In genomic region chr2:131063501-131064283, GRCh38 we compare ENCODE assay signal across 28 cellular contexts. TPM values are rescaled to one million over a fixed set of nuclear protein-coding genes. Genes with fewer than 3 reads are reported as not detected.
A peak's percentile ranks its signal among the peaks of the same experiment; 100 is the strongest.
DNase-seq lines count a peak whose midpoint lies in the region; ATAC-seq and TF ChIP-seq lines count a peak whose summit lies in the region.
"Had no signal": no experiment of that assay in that cellular context is flagged by ENCODE, and none has a peak within 500 bp of the region (broad histone marks: within the 10 kb centered on the region; RNA-seq: fewer than 3 reads in every experiment).

No MANE protein-coding gene starts in this region.

- H3K27ac Mint-ChIP-seq in activated naive CD8-positive, alpha-beta T cell treated with anti-CD3 and anti-CD28 coated beads for 36 hours: peak overlapping the region; percentile 47
- H3K27ac Mint-ChIP-seq in activated naive CD8-positive, alpha-beta T cell treated with anti-CD3 and anti-CD28 coated beads, Interleukin-2, amount 50 U/mL, for 24 hours: no peak overlapping the region
- H3K27ac Mint-ChIP-seq in GM23338 (peak overlapping the region; percentile 69), chondrocyte (ENCODE audit: unreplicated experiment) (peak overlapping the region; percentile 70), neural crest cell (ENCODE audit: unreplicated experiment) (peak overlapping the region; percentile 70)
- H3K27ac Mint-ChIP-seq: activated naive CD8-positive, alpha-beta T cell treated with anti-CD3 and anti-CD28 coated beads, Interleukin-2, amount 10 ng/mL, durations not matched to agents 7 days and 5 days; B cell; T-cell had no signal

- H3K27me3 Mint-ChIP-seq in activated naive CD8-positive, alpha-beta T cell treated with anti-CD3 and anti-CD28 coated beads for 36 hours: no peaks in the 10 kb centered on the region
- H3K27me3 Mint-ChIP-seq in activated naive CD8-positive, alpha-beta T cell treated with anti-CD3 and anti-CD28 coated beads, Interleukin-2, amount 50 U/mL, for 24 hours: no peaks in the 10 kb centered on the region
- H3K27me3 Mint-ChIP-seq in GM23338 (ENCODE audit: insufficient read depth, low read depth, poor library complexity): peaks cover 3% of the 10 kb centered on the region
- H3K27me3 Mint-ChIP-seq in chondrocyte (ENCODE audit: low read depth): no peaks in the 10 kb centered on the region
- H3K27me3 Mint-ChIP-seq in neural crest cell (ENCODE audit: low read depth): no peaks in the 10 kb centered on the region
- H3K27me3 Mint-ChIP-seq: activated naive CD8-positive, alpha-beta T cell treated with anti-CD3 and anti-CD28 coated beads, Interleukin-2, amount 10 ng/mL, durations not matched to agents 7 days and 5 days; B cell; T-cell had no signal

- 0 out of 2 replicates have a peak, but pooled peaks cover 3% of the 10 kb centered on the region for H3K4me1 ChIP-seq in GM23338 (ENCODE audit: insufficient read depth)

- H3K9me2 ChIP-seq in GM23338 (ENCODE audit: insufficient read depth): no peaks in the 10 kb centered on the region

- peaks cover 28% of the 10 kb centered on the region for H3K36me3 Mint-ChIP-seq in activated naive CD8-positive, alpha-beta T cell treated with anti-CD3 and anti-CD28 coated beads for 36 hours
- H3K36me3 Mint-ChIP-seq in activated naive CD8-positive, alpha-beta T cell treated with anti-CD3 and anti-CD28 coated beads, Interleukin-2, amount 50 U/mL, for 24 hours (ENCODE audit: low read depth): peaks cover 44% of the 10 kb centered on the region
- H3K36me3 Mint-ChIP-seq in GM23338 (ENCODE audit: low read depth) (peaks cover 62% of the 10 kb centered on the region), chondrocyte (ENCODE audit: low read depth) (peaks cover 9% of the 10 kb centered on the region), neural crest cell (ENCODE audit: low read depth) (peaks cover 14% of the 10 kb centered on the region)

- H3K27me3 ChIP-seq in GM23338 (ENCODE audit: insufficient read depth): no peaks in the 10 kb centered on the region
- H3K27me3 ChIP-seq: gastrocnemius medialis, hepatocyte, ovary, SJCRH30, transverse colon had no signal

- no peak overlapping the region for H2AFZ ChIP-seq in GM23338
- H2AFZ ChIP-seq: hepatocyte had no signal

- no peaks in the 10 kb centered on the region for H3K9me3 Mint-ChIP-seq in activated naive CD8-positive, alpha-beta T cell treated with anti-CD3 and anti-CD28 coated beads for 36 hours
- H3K9me3 Mint-ChIP-seq in activated naive CD8-positive, alpha-beta T cell treated with anti-CD3 and anti-CD28 coated beads, Interleukin-2, amount 50 U/mL, for 24 hours: no peaks in the 10 kb centered on the region
- H3K9me3 Mint-ChIP-seq in GM23338: no peaks in the 10 kb centered on the region
- H3K9me3 Mint-ChIP-seq in chondrocyte (ENCODE audit: low read depth): no peaks in the 10 kb centered on the region
- no peaks in the 10 kb centered on the region for H3K9me3 Mint-ChIP-seq in neural crest cell
- H3K9me3 Mint-ChIP-seq: activated naive CD8-positive, alpha-beta T cell treated with anti-CD3 and anti-CD28 coated beads, Interleukin-2, amount 10 ng/mL, durations not matched to agents 7 days and 5 days; immature natural killer cell; T-cell had no signal

- peaks cover 12% of the 10 kb centered on the region for H3K36me3 ChIP-seq in GM23338 (ENCODE audit: insufficient read depth)
- H3K36me3 ChIP-seq: gastrocnemius medialis, ovary had no signal

- ATAC-seq in activated naive CD8-positive, alpha-beta T cell treated with anti-CD3 and anti-CD28 coated beads, Interleukin-2, amount 50 U/mL, for 24 hours: no peak
- ATAC-seq in GM23338: no peak
- ATAC-seq in HG03469 (IDR thresholded peaks at IDR 0.05; ENCODE audit: unreplicated experiment): no peak
- no peak for ATAC-seq in GM21367 (IDR thresholded peaks at IDR 0.05; ENCODE audit: unreplicated experiment)
- ATAC-seq: gastrocnemius medialis, T-cell had no signal

- peaks cover 90% of the 10 kb centered on the region for H4K20me1 ChIP-seq in GM23338 (replicated peaks; ENCODE audit: insufficient read depth)

- H3K4me3 ChIP-seq in GM23338: no peak overlapping the region
- H3K4me3 ChIP-seq: gastrocnemius medialis, hepatocyte, ovary, SJCRH30, transverse colon had no signal

- peaks cover 20% of the 10 kb centered on the region for H3K4me1 Mint-ChIP-seq in activated naive CD8-positive, alpha-beta T cell treated with anti-CD3 and anti-CD28 coated beads for 36 hours
- peaks cover 18% of the 10 kb centered on the region for H3K4me1 Mint-ChIP-seq in activated naive CD8-positive, alpha-beta T cell treated with anti-CD3 and anti-CD28 coated beads, Interleukin-2, amount 50 U/mL, for 24 hours
- H3K4me1 Mint-ChIP-seq in GM23338 (peaks cover 13% of the 10 kb centered on the region), chondrocyte (ENCODE audit: low read depth) (peaks cover 32% of the 10 kb centered on the region), neural crest cell (peaks cover 47% of the 10 kb centered on the region)

- TF ChIP-seq CTCF in GM23338 (conservative IDR thresholded peaks at IDR 0.05; ENCODE audit: low read depth in 2 of 2): no peak
- TF ChIP-seq CTCF in chondrocyte (IDR thresholded peaks at IDR 0.05): no peak
- no peak for TF ChIP-seq CTCF in neural crest cell (conservative IDR thresholded peaks at IDR 0.05)

- DNase-seq in activated naive CD8-positive, alpha-beta T cell treated with anti-CD3 and anti-CD28 coated beads for 36 hours: no peak
- no peak for DNase-seq in activated naive CD8-positive, alpha-beta T cell treated with anti-CD3 and anti-CD28 coated beads, Interleukin-2, amount 50 U/mL, for 24 hours
- DNase-seq in GM23338 (ENCODE audit: low spot score) (no peak), chondrocyte (ENCODE audit: low spot score) (no peak), neural crest cell (ENCODE audit: low read depth, low spot score) (no peak), mucosa of gallbladder (ENCODE audit: low spot score) (no peak)
- DNase-seq: activated CD4-positive, alpha-beta T cell treated with anti-CD3 and anti-CD28 coated beads, Interleukin-2, amount 50 U/mL, for 48 hours; activated CD8-positive, alpha-beta memory T cell treated with anti-CD3 and anti-CD28 coated beads, Interleukin-2, amount 50 U/mL, for 48 hours; activated effector memory CD4-positive, alpha-beta T cell treated with Interleukin-2 at 50 U/mL for 16 hours; activated naive CD8-positive, alpha-beta T cell treated with anti-CD3 and anti-CD28 coated beads, Interleukin-2, amount 10 ng/mL, durations not matched to agents 7 days and 5 days; central memory CD4-positive, alpha-beta T cell; gastrocnemius medialis; GF-D8; immature natural killer cell; mesenchymal stem cell; NCI-H1092; NCI-H2029; NCI-H345; ovary; retina; SJCRH30; stimulated activated CD4-positive, alpha-beta T cell treated with anti-CD3 and anti-CD28 coated beads, Interleukin-2, amount 100 ng/mL, for 24 hours; T-cell; transverse colon had no signal

- no peaks in the 10 kb centered on the region for H3F3A ChIP-seq in GM23338 (replicated peaks; ENCODE audit: low read depth)

- no peak overlapping the region for H3K27ac ChIP-seq in GM23338 (ENCODE audit: low read depth)
- H3K27ac ChIP-seq: ovary, SJCRH30, transverse colon had no signal

- H3K4me3 Mint-ChIP-seq in activated naive CD8-positive, alpha-beta T cell treated with anti-CD3 and anti-CD28 coated beads for 36 hours: no peak overlapping the region
- no peak overlapping the region for H3K4me3 Mint-ChIP-seq in activated naive CD8-positive, alpha-beta T cell treated with anti-CD3 and anti-CD28 coated beads, Interleukin-2, amount 50 U/mL, for 24 hours
- no peak overlapping the region for H3K4me3 Mint-ChIP-seq in GM23338
- H3K4me3 Mint-ChIP-seq in chondrocyte (ENCODE audit: unreplicated experiment): no peak overlapping the region
- no peak overlapping the region for H3K4me3 Mint-ChIP-seq in neural crest cell
- H3K4me3 Mint-ChIP-seq: activated naive CD8-positive, alpha-beta T cell treated with anti-CD3 and anti-CD28 coated beads, Interleukin-2, amount 10 ng/mL, durations not matched to agents 7 days and 5 days; B cell; immature natural killer cell; T-cell had no signal

- H3K4me2 ChIP-seq in GM23338: no peak overlapping the region

- peaks cover 100% of the 10 kb centered on the region for H3K79me2 ChIP-seq in GM23338 (replicated peaks; ENCODE audit: insufficient read depth)

TF ChIP-seq in GM23338, 12 proteins besides CTCF, POLR2A, EP300 and RAD21 (continues in another document):
- TF ChIP-seq NANOG (IDR thresholded peaks at IDR 0.05; ENCODE audit: borderline replicate concordance) (no peak), ZNF114 (CRISPR knock-in tag; IDR thresholded peaks at IDR 0.05) (no peak), EZH2phosphoT487 (IDR thresholded peaks at IDR 0.05; ENCODE audit: unreplicated experiment) (no peak)

RNA-seq across cellular contexts. Expression of gene FAM168B, which starts 29.6 kb away (rescaled TPM):
- 10 to 100 TPM; 83.4 to 88.2 TPM for total RNA-seq in activated naive CD8-positive, alpha-beta T cell treated with anti-CD3 and anti-CD28 coated beads for 36 hours
- total RNA-seq in GM23338 (2014; rRNA removed; shearing (Covaris generic)): 70.5 and 76.8 TPM in 2 replicates
- 18.8 and 19.1 TPM in 2 replicates for polyA plus RNA-seq in GM23338 (2016; fragmentation: Nextera tagmentation; extraction: Ambion mirVana)
- 94.9 to 118 TPM (median 111 TPM) in 3 replicates for total RNA-seq in chondrocyte
- 154 and 159 TPM in 2 replicates for total RNA-seq in neural crest cell
- 90.5 TPM for total RNA-seq in mucosa of gallbladder

RNA-seq across cellular contexts. Expression of gene PLEKHB2, which starts 41.4 kb away (rescaled TPM):
- total RNA-seq in activated naive CD8-positive, alpha-beta T cell treated with anti-CD3 and anti-CD28 coated beads for 36 hours: 10 to 100 TPM; 42.4 to 43.2 TPM
- total RNA-seq in GM23338 (2014; rRNA removed; shearing (Covaris generic)): 95.5 and 99.2 TPM in 2 replicates
- 33.4 and 39.8 TPM in 2 replicates for polyA plus RNA-seq in GM23338 (2016; fragmentation: Nextera tagmentation; extraction: Ambion mirVana)
- total RNA-seq in chondrocyte (44.5 to 60.6 TPM (median 57.7 TPM) in 3 replicates), neural crest cell (44.6 and 44.9 TPM in 2 replicates), mucosa of gallbladder (71.4 TPM)
